Comparison of ENCODE assay signal across 8 cellular contexts in genomic region chr1:111334169-111334568, GRCh38.
DNase-seq lines count a peak whose midpoint lies in the region; ATAC-seq and TF ChIP-seq lines count a peak whose summit lies in the region.

No MANE protein-coding gene starts in this region.

- H3K9me2 ChIP-seq in OCI-LY1 (ENCODE audit: low read depth, low read length), result no peaks in the 10 kb centered on the region

- H3K9ac ChIP-seq in OCI-LY1 (ENCODE audit: low read length), result no peak overlapping the region

- H3F3A ChIP-seq in OCI-LY1 (ENCODE audit: insufficient read depth, low read length), result no peaks in the 10 kb centered on the region

- H3K27me3 Mint-ChIP-seq in activated naive CD4-positive, alpha-beta T cell treated with anti-CD3 and anti-CD28 coated beads, Interleukin-2, amount 10 ng/mL, durations not matched to agents 7 days and 5 days, result peaks cover 5% of the 10 kb centered on the region

- peaks cover 3% of the 10 kb centered on the region for H3K4me1 Mint-ChIP-seq in activated naive CD4-positive, alpha-beta T cell treated with anti-CD3 and anti-CD28 coated beads, Interleukin-2, amount 10 ng/mL, durations not matched to agents 7 days and 5 days

- H3K79me2 ChIP-seq in OCI-LY1 (ENCODE audit: insufficient read depth, low read length), result no peaks in the 10 kb centered on the region

- H3K4me3 Mint-ChIP-seq in activated naive CD4-positive, alpha-beta T cell treated with anti-CD3 and anti-CD28 coated beads, Interleukin-2, amount 10 ng/mL, durations not matched to agents 7 days and 5 days, result no peak overlapping the region

- DNase-seq in AG09309 (ENCODE audit: low read depth), result peak; percentile 23
- DNase-seq in GM19238 (ENCODE audit: insufficient read length, low spot score), result peak; percentile 25
- peak; percentile 72 for DNase-seq in activated naive CD4-positive, alpha-beta T cell treated with anti-CD3 and anti-CD28 coated beads, Interleukin-2, amount 10 ng/mL, durations not matched to agents 7 days and 5 days
- DNase-seq in hepatic stellate cell (ENCODE audit: low spot score), result peak; percentile 24
- peak in 2 of 3 experiments; percentile 21 to 46 for DNase-seq in stimulated activated CD4-positive, alpha-beta T cell treated with anti-CD3 and anti-CD28 coated beads, TNF-alpha, amount 100 ng/mL, for 24 hours (ENCODE audit: low read depth in 3 of 3)
- no peak for DNase-seq in GOT3 (lab: John Stamatoyannopoulos, UW)

- no peak overlapping the region for H3K27ac Mint-ChIP-seq in activated naive CD4-positive, alpha-beta T cell treated with anti-CD3 and anti-CD28 coated beads, Interleukin-2, amount 10 ng/mL, durations not matched to agents 7 days and 5 days

- H3K4me3 ChIP-seq in AG09309 (ENCODE audit: control insufficient read depth, low read depth, low read length) (no peak overlapping the region), OCI-LY1 (ENCODE audit: low read depth, low read length, poor library complexity, severe bottlenecking) (no peak overlapping the region)

- TF ChIP-seq CTCF in AG09309 (IDR thresholded peaks at IDR 0.05; ENCODE audit: control insufficient read depth, insufficient read depth, low read depth, low read length, missing control alignments), result peak; percentile 71
- TF ChIP-seq CTCF in OCI-LY1 (IDR thresholded peaks at IDR 0.05; ENCODE audit: low read length), result peak; percentile 87

- H3K27me3 ChIP-seq in OCI-LY1 (ENCODE audit: insufficient read depth, low read length), result no peaks in the 10 kb centered on the region

- H2AFZ ChIP-seq in OCI-LY1 (ENCODE audit: low read length), result no peak overlapping the region

- no peak for ATAC-seq in GM18519 (IDR thresholded peaks at IDR 0.05; ENCODE audit: low FRiP score, unreplicated experiment)

- peaks cover 7% of the 10 kb centered on the region for H3K36me3 Mint-ChIP-seq in activated naive CD4-positive, alpha-beta T cell treated with anti-CD3 and anti-CD28 coated beads, Interleukin-2, amount 10 ng/mL, durations not matched to agents 7 days and 5 days

- no peaks in the 10 kb centered on the region for H4K20me1 ChIP-seq in OCI-LY1 (ENCODE audit: insufficient read depth, low read length)

- CTCF ChIA-PET in activated naive CD4-positive, alpha-beta T cell treated with anti-CD3 and anti-CD28 coated beads, Interleukin-2, amount 10 ng/mL, durations not matched to agents 7 days and 5 days (lab: Charles Lee), result interaction anchor here (1.0 to 6.9 kb wide), 10 partner anchors 12 to 549 kb away, joined by 3 to 96 read pairs (median 4); partner anchors contain the start of genes CHI3L2 and DENND2D

- no peak overlapping the region for H3K27ac ChIP-seq in OCI-LY1 (ENCODE audit: low read depth, low read length, poor library complexity, severe bottlenecking)

- peaks cover 5% of the 10 kb centered on the region for H3K4me1 ChIP-seq in OCI-LY1 (ENCODE audit: insufficient read depth, low read length, severe bottlenecking)

- 0 out of 2 replicates have a peak, but pooled peaks cover 6% of the 10 kb centered on the region for H3K9me3 ChIP-seq in OCI-LY1 (ENCODE audit: low read length)

- no peaks in the 10 kb centered on the region for H3K36me3 ChIP-seq in OCI-LY1 (ENCODE audit: insufficient read depth, low read length)

- H3K4me2 ChIP-seq in OCI-LY1 (ENCODE audit: low read length), result no peak overlapping the region

- H3K9me3 Mint-ChIP-seq in activated naive CD4-positive, alpha-beta T cell treated with anti-CD3 and anti-CD28 coated beads, Interleukin-2, amount 10 ng/mL, durations not matched to agents 7 days and 5 days, result peaks cover 28% of the 10 kb centered on the region
